In genomic region chr3:195867631-195868335, GRCh38 we compare ENCODE assay signal across 20 cellular contexts. TPM values are rescaled to one million over a fixed set of nuclear protein-coding genes. Genes with fewer than 3 reads are reported as not detected.
DNase-seq lines count a peak whose midpoint lies in the region; FAIRE-seq and TF ChIP-seq lines count a peak whose summit lies in the region.
"Had no signal": no experiment of that assay in that cellular context is flagged by ENCODE, and none has a peak within 500 bp of the region (broad histone marks: within the 10 kb centered on the region; RNA-seq: fewer than 3 reads in every experiment).

No MANE protein-coding gene starts in this region.

- no peak overlapping the region for H2BK5ac ChIP-seq in H1 (ENCODE audit: low read depth, low read length)

- H3K18ac ChIP-seq in H1 (ENCODE audit: extremely low read depth, low read length) = no peak overlapping the region

- no peak for TF ChIP-seq CTCF in HEK293 (tag by site-specific recombination; IDR thresholded peaks at IDR 0.05)
- no peak for TF ChIP-seq CTCF in H1 (IDR thresholded peaks at IDR 0.05; ENCODE audit: control extremely low read depth in 1 of 3, insufficient read depth in 1 of 3, low read depth in 1 of 3, low read length in 3 of 3)
- no peak for TF ChIP-seq CTCF in spleen (IDR thresholded peaks at IDR 0.05 in 8 of 11, conservative IDR thresholded peaks at IDR 0.05 in 3 of 11)

- H4K91ac ChIP-seq in H1 (replicated peaks; ENCODE audit: insufficient read length, low read length) = no peak overlapping the region

- DNase-seq in H7 (peak; percentile 62), H1 (ENCODE audit: low read depth in 1 of 2, low spot score in 2 of 2) (no peak), spleen (peak; percentile 72), nucleus accumbens (lab: John Stamatoyannopoulos, UW) (no peak), amygdala (lab: John Stamatoyannopoulos, UW) (no peak), DMS 273 (lab: John Stamatoyannopoulos, UW; ENCODE audit: unreplicated experiment) (no peak)
- DNase-seq: CD4-positive, CD25-positive, alpha-beta regulatory T cell; DMS79; H9; NCI-H1105; NCI-H2081; NCI-H2171 treated with DMSO at 0.1 percent for 48 hours; NCI-H446; NCI-H526; OCI-M1; SHP77 had no signal

- H3K56ac ChIP-seq in H1 (replicated peaks; ENCODE audit: insufficient read length, low read depth, low read length) = no peak overlapping the region

- no peak for TF ChIP-seq EP300 in H1 (IDR thresholded peaks at IDR 0.05; ENCODE audit: borderline replicate concordance in 1 of 2, low read depth in 2 of 2, low read length in 2 of 2)

- H3K9me3 ChIP-seq in HEK293 (ENCODE audit: control insufficient read depth, insufficient read depth, low read depth, low read length) = no peaks in the 10 kb centered on the region
- no peaks in the 10 kb centered on the region for H3K9me3 ChIP-seq in H1 (ENCODE audit: insufficient read depth in 2 of 2, low read depth in 1 of 2, low read length in 1 of 2)
- H3K9me3 ChIP-seq in spleen = no peaks in the 10 kb centered on the region

- no peak overlapping the region for H2BK12ac ChIP-seq in H1 (ENCODE audit: low read depth, low read length)

- H2AK5ac ChIP-seq in H1 (ENCODE audit: low read depth, low read length) = no peak overlapping the region

- TF ChIP-seq POLR2A in H1 (IDR thresholded peaks at IDR 0.05; ENCODE audit: control extremely low read depth in 1 of 2, low read depth in 2 of 2, low read length in 2 of 2) (no peak), spleen (IDR thresholded peaks at IDR 0.05) (no peak)

- H3K27me3 ChIP-seq in H7 (ENCODE audit: control insufficient read depth, insufficient read depth, low read length) = no peaks in the 10 kb centered on the region
- no peaks in the 10 kb centered on the region for H3K27me3 ChIP-seq in H1 (replicated peaks in 1 of 4; ENCODE audit: control insufficient read depth in 3 of 4, extremely low read depth in 1 of 4, insufficient read depth in 3 of 4, low read length in 3 of 4)
- H3K27me3 ChIP-seq in spleen (replicated peaks in 1 of 7) = no peaks in the 10 kb centered on the region

- H3K14ac ChIP-seq in H1 (ENCODE audit: insufficient read length) = no peak overlapping the region

- FAIRE-seq in H1 (lab: Jason Lieb, UNC) = no peak
- FAIRE-seq: RCC 7860 had no signal

- TF ChIP-seq RAD21 in H1 (IDR thresholded peaks at IDR 0.05 in 1 of 2, conservative IDR thresholded peaks at IDR 0.05 in 1 of 2; ENCODE audit: low read depth in 2 of 2, low read length in 2 of 2) = no peak

- WGBS in H1 (ENCODE audit: extremely low coverage in 1 of 2, insufficient coverage in 1 of 2, insufficient read length in 1 of 2, insufficient replicate concordance in 2 of 2, low coverage in 1 of 2, low lambda C conversion rate in 2 of 2, missing lambda C conversion rate in 1 of 2), 2 experiments = 89% methylated on average over 14 of the region's 40 CpGs; no CpG with 5 or more reads in 1 of the 2 experiments
- 90 to 94% (median 91%) methylated on average over 19 to 40 of the region's 40 CpGs for WGBS in spleen, 5 donors

- peaks cover 0 to 3% of the 10 kb centered on the region in 2 experiments for H4K20me1 ChIP-seq in H1 (replicated peaks in 1 of 2; ENCODE audit: control insufficient read depth in 1 of 2, insufficient read depth in 2 of 2, low read length in 2 of 2)

- H3K79me2 ChIP-seq in H1 (ENCODE audit: control insufficient read depth in 1 of 2, insufficient read depth in 2 of 2, low read length in 2 of 2) = no peaks in the 10 kb centered on the region

- H2BK15ac ChIP-seq in H1 (ENCODE audit: low read length) = no peak overlapping the region

- H3K4me1 ChIP-seq in HEK293 (ENCODE audit: control insufficient read depth, insufficient read depth, low read length) (no peaks in the 10 kb centered on the region), H1 (replicated peaks in 1 of 4; ENCODE audit: control insufficient read depth in 3 of 4, insufficient read depth in 4 of 4, low read length in 3 of 4) (no peaks in the 10 kb centered on the region), spleen (peaks cover 0 to 12% (median 8%) of the 10 kb centered on the region in 6 donors)

- H3K4me3 ChIP-seq in H7 (ENCODE audit: insufficient read depth, low read depth, low read length) (no peak overlapping the region), HEK293 (ENCODE audit: low read depth, low read length) (no peak overlapping the region), H1 (ENCODE audit: extremely low read depth in 1 of 4, insufficient read depth in 2 of 4, low read depth in 3 of 4, low read length in 4 of 4) (no peak overlapping the region), spleen (no peak overlapping the region)

- no peak overlapping the region for H3K23ac ChIP-seq in H1 (ENCODE audit: insufficient read length)

- H3K23me2 ChIP-seq in H1 (ENCODE audit: low read depth, low read length) = no peaks in the 10 kb centered on the region

- CTCF ChIA-PET in HEK293 (lab: Yijun Ruan, JAX) (no interaction called here), H1 (lab: Charles Lee; ENCODE audit: partially characterized antibody) (interaction anchor here (1.1 to 8.8 kb wide), 3 partner anchors 9 to 48 kb away, joined by 3 to 95 read pairs (median 4); no protein-coding TSS in a partner anchor)

- H3K36me3 ChIP-seq in H7 (replicated peaks; ENCODE audit: control insufficient read depth, insufficient read depth, low read length) (peaks cover 5% of the 10 kb centered on the region), HEK293 (ENCODE audit: control insufficient read depth in 2 of 2, insufficient read depth in 1 of 2, low read length in 2 of 2) (peaks cover 0 to 76% of the 10 kb centered on the region in 2 experiments; a peak in 2 of 3 replicates), H1 (ENCODE audit: control insufficient read depth in 2 of 4, insufficient read depth in 4 of 4, low read length in 3 of 4) (peaks cover 0 to 21% (median 0%) of the 10 kb centered on the region in 4 experiments; a peak in 4 of 8 replicates), spleen (peaks cover 0 to 95% (median 76%) of the 10 kb centered on the region in 6 donors)

- H2BK120ac ChIP-seq in H1 (replicated peaks; ENCODE audit: low read depth, low read length) = no peak overlapping the region

- no peak overlapping the region for H2AFZ ChIP-seq in H1 (ENCODE audit: low read length)

- no peak overlapping the region for H3K4me2 ChIP-seq in H1 (ENCODE audit: insufficient read depth in 1 of 2, low read depth in 2 of 2, low read length in 2 of 2)
- H3K4me2 ChIP-seq: KMS-11 had no signal

- no peak overlapping the region for H3K9ac ChIP-seq in H1 (replicated peaks in 1 of 4; ENCODE audit: extremely low read depth in 1 of 4, low read depth in 3 of 4, low read length in 3 of 4)
- H3K9ac ChIP-seq: KMS-11 had no signal

- peak overlapping the region; percentile 51 for H4K8ac ChIP-seq in H1 (ENCODE audit: extremely low read depth, insufficient read depth, low read length)

- intact Hi-C loops in spleen (cut with DNase I; ENCODE audit: low total_unique reads) = no loop called here

- no peak overlapping the region for H2BK20ac ChIP-seq in H1 (ENCODE audit: low read length)

- no peaks in the 10 kb centered on the region for H3K79me1 ChIP-seq in H1 (ENCODE audit: low read depth, low read length)

- no peak overlapping the region for H3K4ac ChIP-seq in H1 (replicated peaks; ENCODE audit: insufficient read length, low read depth, low read length)

- H3K27ac ChIP-seq in HEK293 (ENCODE audit: extremely low read depth, low read depth, low read length) = no peak overlapping the region
- no peak overlapping the region for H3K27ac ChIP-seq in H1 (ENCODE audit: low read depth, low read length)
- H3K27ac ChIP-seq in spleen = no peak overlapping the region
- H3K27ac ChIP-seq: KMS-11 had no signal

- H4K5ac ChIP-seq in H1 (ENCODE audit: insufficient read length, low read depth, low read length) = no peak overlapping the region

- POLR2A ChIA-PET in HEK293 (lab: Yijun Ruan, JAX) = no interaction called here
- POLR2A ChIA-PET in H1 (lab: Charles Lee; ENCODE audit: partially characterized antibody) = no interaction called here

TF ChIP-seq in HEK293, 187 proteins besides CTCF, POLR2A, EP300 and RAD21:
- TF ChIP-seq GLIS2 (tag by site-specific recombination; IDR thresholded peaks at IDR 0.05) (peak; percentile 62), ZNF184 (tag by site-specific recombination; IDR thresholded peaks at IDR 0.05) (no peak)

TF ChIP-seq in H1, 55 proteins besides CTCF, POLR2A, EP300 and RAD21 (continues in another document):
- no peak for TF ChIP-seq MAX (IDR thresholded peaks at IDR 0.05)
- TF ChIP-seq ATF3 (IDR thresholded peaks at IDR 0.05; ENCODE audit: insufficient read depth, low read depth, low read length) = no peak
- no peak for TF ChIP-seq ASH2L (IDR thresholded peaks at IDR 0.05; ENCODE audit: low read length)

RNA-seq across cellular contexts. Expression of gene TNK2, which starts 40.6 kb away (rescaled TPM):
- total RNA-seq in H7 (2014; rRNA removed; shearing (Covaris generic)) = 30.3 and 30.5 TPM in 2 replicates
- 33.9 and 38.6 TPM in 2 replicates for total RNA-seq in H1 (2021; fragmentation: NEBNext Ultra II Directional; extraction: Animal tissue kit (Norgen Biotek cat#: 25700))
- polyA plus RNA-seq in H1 (2011; rRNA removed) (10.4 and 18.2 TPM in 2 replicates), spleen (10 to 100 TPM; 30.6 to 86.4 (median 71.0) TPM)
- polyA plus RNA-seq in H1 (2011; cell fraction: cytosol; rRNA removed) = 15.6 TPM
- 105 TPM for polyA plus RNA-seq in H1 (2011; cell fraction: nucleus; rRNA removed)
- 24.4 to 39.8 TPM (median 29.1 TPM) in 4 replicates for polyA plus RNA-seq in H1 (2012, experiment 1 of 2)
- polyA plus RNA-seq in H1 (2012, experiment 2 of 2) = 11.0 TPM
- 20.0 TPM for polyA plus RNA-seq in H1 (2013, experiment 1 of 2)
- polyA plus RNA-seq in H1 (2013, experiment 2 of 2) = 17.6 TPM
- 10.8 and 11.1 TPM in 2 replicates for polyA minus RNA-seq in H1 (2011; rRNA and poly(A)+ RNA removed)
- 12.0 TPM for polyA minus RNA-seq in H1 (2011; cell fraction: cytosol; rRNA and poly(A)+ RNA removed)
- polyA minus RNA-seq in H1 (2011; cell fraction: nucleus; rRNA and poly(A)+ RNA removed) = 19.7 TPM
- 100 to 1,000 TPM in 2 of 7 donors, 10 to 100 TPM in 5; 34.4 to 104 (median 81.4) TPM for total RNA-seq in spleen

RNA-seq across cellular contexts. Expression of gene MUC4, which starts 56.1 kb away (rescaled TPM):
- total RNA-seq in H7 (2014; rRNA removed; shearing (Covaris generic)) = 3.5 and 4.0 TPM in 2 replicates
- total RNA-seq in H1 (2021; fragmentation: NEBNext Ultra II Directional; extraction: Animal tissue kit (Norgen Biotek cat#: 25700)) = 1.4 and 2.0 TPM in 2 replicates
- 0.89 and 2.0 TPM in 2 replicates for polyA plus RNA-seq in H1 (2011; rRNA removed)
- 0.94 TPM for polyA plus RNA-seq in H1 (2011; cell fraction: cytosol; rRNA removed)
- 5.4 TPM for polyA plus RNA-seq in H1 (2011; cell fraction: nucleus; rRNA removed)
- 1.1 to 1.8 TPM (median 1.6 TPM) in 4 replicates for polyA plus RNA-seq in H1 (2012, experiment 1 of 2)
- polyA plus RNA-seq in H1 (2012, experiment 2 of 2) = 0.34 TPM
- polyA plus RNA-seq in H1 (2013, experiment 1 of 2) = 0.83 TPM
- 0.59 TPM for polyA plus RNA-seq in H1 (2013, experiment 2 of 2)
- 0.98 and 2.0 TPM in 2 replicates for polyA minus RNA-seq in H1 (2011; rRNA and poly(A)+ RNA removed)
- polyA minus RNA-seq in H1 (2011; cell fraction: cytosol; rRNA and poly(A)+ RNA removed) = 1.0 TPM
- 2.8 TPM for polyA minus RNA-seq in H1 (2011; cell fraction: nucleus; rRNA and poly(A)+ RNA removed)
- total RNA-seq in spleen = not detected
- polyA plus RNA-seq in spleen = under 1 TPM in 2 of 3 donors, not detected in 1; 0.02 to 0.03 TPM
- total RNA-seq: CD4-positive, CD25-positive, alpha-beta regulatory T cell had no signal
- polyA plus RNA-seq: BJ; CD4-positive, CD25-positive, alpha-beta regulatory T cell had no signal

Comparison
In these comparisons a context has a peak if more than half of its experiments do, and no peak if none do; other contexts are left out.
1. DNase-seq: peak in H7 (single experiment) and spleen (single experiment); none in H1 (0 of 2), nucleus accumbens (0 of 56), amygdala (0 of 56) and DMS 273 (single experiment).